In genomic region chr9:3916420-3916819, GRCh38 we compare ENCODE assay signal across 26 cellular contexts.
A peak's percentile ranks its signal among the peaks of the same experiment; 100 is the strongest.
DNase-seq lines count a peak whose midpoint lies in the region; ATAC-seq and TF ChIP-seq lines count a peak whose summit lies in the region.
"Had no signal": no experiment of that assay in that cellular context is flagged by ENCODE, and none has a peak within 500 bp of the region (broad histone marks: within the 10 kb centered on the region; RNA-seq: fewer than 3 reads in every experiment).

No MANE protein-coding gene starts in this region.

- peak overlapping the region; percentile 54; the same call in 1 of the 2 replicates for H4K91ac ChIP-seq in IMR-90 (ENCODE audit: insufficient read depth, low read depth, low read length)

- H3K9me3 ChIP-seq in IMR-90 (ENCODE audit: control insufficient read depth, insufficient read depth, low read length) (no peaks in the 10 kb centered on the region), adipocyte (ENCODE audit: control insufficient read depth, low read length) (no peaks in the 10 kb centered on the region)
- H3K9me3 ChIP-seq: Caco-2, heart right ventricle, MG63, testis had no signal

- peak overlapping the region; percentile 59; the same call in 1 of the 3 replicates for H2BK15ac ChIP-seq in IMR-90 (ENCODE audit: low read depth, low read length)

- H2AK9ac ChIP-seq in IMR-90 (replicated peaks; ENCODE audit: low read depth, low read length, poor library complexity): no peak overlapping the region

- H3K56ac ChIP-seq in IMR-90 (ENCODE audit: extremely low read depth, insufficient read depth, low read length): no peak overlapping the region

- peak overlapping the region; percentile 39; the same call in 1 of the 2 replicates for H2BK120ac ChIP-seq in IMR-90 (ENCODE audit: low read depth, low read length)

- H3K4ac ChIP-seq in IMR-90 (ENCODE audit: low read depth, low read length): peak overlapping the region; percentile 30; the same call in 1 of the 2 replicates

- H3K14ac ChIP-seq in IMR-90 (replicated peaks; ENCODE audit: low read depth, low read length): peak overlapping the region; percentile 25; the same call in 1 of the 2 replicates

- peaks cover 3% of the 10 kb centered on the region for H3K9me1 ChIP-seq in IMR-90 (ENCODE audit: insufficient read depth, low read length)

- peak overlapping the region; percentile 90; the same call in 1 of the 2 replicates for H4K5ac ChIP-seq in IMR-90 (ENCODE audit: low read depth, low read length)

- peaks cover 9% of the 10 kb centered on the region for H3K4me1 ChIP-seq in IMR-90 (ENCODE audit: control insufficient read depth, insufficient read depth, low read length)
- H3K4me1 ChIP-seq in adipocyte (ENCODE audit: control insufficient read depth, insufficient read depth, low read length): peaks cover 44% of the 10 kb centered on the region
- H3K4me1 ChIP-seq: heart right ventricle, testis had no signal

- CTCF ChIA-PET in IMR-90 (lab: Yijun Ruan, JAX): no interaction called here

- H3K18ac ChIP-seq in IMR-90 (ENCODE audit: low read depth, low read length): peak overlapping the region; percentile 77; the same call in 1 of the 2 replicates

- intact Hi-C loops in IMR-90 (cut with micrococcal nuclease) (no loop called here), left cardiac atrium (cut with DNase I) (no loop called here)

- H4K20me1 ChIP-seq in IMR-90 (ENCODE audit: insufficient read depth, low read length): no peaks in the 10 kb centered on the region
- H4K20me1 ChIP-seq: BLaER1 treated with 17β-estradiol and CSF1 and Interleukin-3, amounts not matched to agents 10 nM and 100 nM had no signal

- H3K4me3 ChIP-seq in IMR-90 (ENCODE audit: insufficient read depth, low read depth, low read length) (no peak overlapping the region), adipocyte (ENCODE audit: low read length) (no peak overlapping the region)
- H3K4me3 ChIP-seq: BLaER1 treated with 17β-estradiol and CSF1 and Interleukin-3, amounts not matched to agents 10 nM and 100 nM; heart right ventricle; MG63; SK-N-MC; testis had no signal

- no peak for TF ChIP-seq RAD21 in IMR-90 (IDR thresholded peaks at IDR 0.05; ENCODE audit: low read length)

- TF ChIP-seq CTCF in IMR-90 (conservative IDR thresholded peaks at IDR 0.05; ENCODE audit: low read depth, low read length): no peak

- dilution Hi-C loops in IMR-90 (cut with HindIII; ENCODE audit: low sequenced_read_pairs, unreplicated experiment): no loop called here

- peak overlapping the region; percentile 20; the same call in 1 of the 2 replicates for H3K27ac ChIP-seq in IMR-90 (ENCODE audit: insufficient read depth, low read length)
- H3K27ac ChIP-seq: BLaER1 treated with 17β-estradiol and CSF1 and Interleukin-3, amounts not matched to agents 10 nM and 100 nM; epithelial cell of prostate; SK-N-MC; testis; VCaP had no signal

- H3K23ac ChIP-seq in IMR-90 (ENCODE audit: low read depth, low read length): no peak overlapping the region

- no peak overlapping the region; the same call in 1 of the 2 replicates for H3K4me2 ChIP-seq in IMR-90 (ENCODE audit: low read depth, low read length)

- no CpG with 5 or more reads among the region's 5 CpGs for WGBS in IMR-90 (ENCODE audit: extremely low coverage in 2 of 2, insufficient read length in 1 of 2), 2 experiments

- H3K27me3 ChIP-seq in IMR-90 (ENCODE audit: control insufficient read depth, insufficient read depth, low read length) (no peaks in the 10 kb centered on the region), adipocyte (replicated peaks; ENCODE audit: control insufficient read depth, insufficient read depth, low read length) (no peaks in the 10 kb centered on the region)
- H3K27me3 ChIP-seq: BLaER1 treated with 17β-estradiol and CSF1 and Interleukin-3, amounts not matched to agents 10 nM and 100 nM; heart right ventricle; MG63; testis had no signal

- peak overlapping the region; percentile 75 for H2BK5ac ChIP-seq in IMR-90 (ENCODE audit: low read depth, low read length, poor library complexity, severe bottlenecking)

- no peak overlapping the region; the same call in 1 of the 2 replicates for H2AK5ac ChIP-seq in IMR-90 (ENCODE audit: low read depth, low read length)

- H3K36me3 ChIP-seq in IMR-90 (ENCODE audit: control insufficient read depth, insufficient read depth, low read length): no peaks in the 10 kb centered on the region; the same call in 1 of the 2 replicates
- H3K36me3 ChIP-seq in adipocyte (ENCODE audit: control insufficient read depth, insufficient read depth, low read length, severe bottlenecking): no peaks in the 10 kb centered on the region
- H3K36me3 ChIP-seq: BLaER1 treated with 17β-estradiol and CSF1 and Interleukin-3, amounts not matched to agents 10 nM and 100 nM; heart right ventricle; MG63 had no signal

- ATAC-seq in IMR-90 (ENCODE audit: low read depth) (no peak), left cardiac atrium (no peak)
- ATAC-seq: left lobe of liver; stimulated activated naive B cell treated with anti-CD40 and anti-IgM and Interleukin-4, amounts not matched to agents 10 μg/mL and 1 μg/mL and 100 μg/mL, for 72 hours; T-helper 17 cell had no signal

- peaks cover 0 to 11% of the 10 kb centered on the region in 2 experiments; a peak in 1 of 4 replicates for H3K79me1 ChIP-seq in IMR-90 (ENCODE audit: low read depth in 1 of 2, low read length in 2 of 2)

- DNase-seq in A172 (ENCODE audit: low spot score) (peak; percentile 48), IMR-90 (no peak), adipocyte (ENCODE audit: low read depth) (peak; percentile 36), glomerular visceral epithelial cell (ENCODE audit: extremely low spot score) (peak; percentile 51), activated gamma-delta T cell treated with Interleukin-2 at 50 U/mL for 16 hours (no peak), left cardiac atrium (no peak)
- DNase-seq in NK-92 treated with Interleukin-12 subunit alpha and Interleukin-12 subunit beta, amount 100 ng/mL, for 24 hours (lab: John Stamatoyannopoulos, UW): no peak
- no peak for DNase-seq in activated naive CD4-positive, alpha-beta T cell treated with anti-CD3 and anti-CD28 coated beads, Interleukin-2, amount 50 U/mL, for 16 hours
- DNase-seq: activated CD4-positive, alpha-beta T cell treated with anti-CD3 and anti-CD28 coated beads, Interleukin-2, amount 10 ng/mL, durations not matched to agents 7 days and 5 days; activated naive CD4-positive, alpha-beta T cell treated with anti-CD3 and anti-CD28 coated beads for 36 hours; activated T-cell treated with anti-CD3 and anti-CD28 coated beads, Interleukin-2, amount 50 U/mL, for 48 hours; anterior cingulate cortex; heart right ventricle; MG63; NCI-H1417 treated with DMSO at 0.1 percent for 48 hours; NCI-H2081 treated with DMSO at 0.1 percent for 48 hours; stimulated activated CD4-positive, alpha-beta T cell treated with anti-CD3 and anti-CD28 coated beads, Interleukin-4, amount 100 ng/mL, for 1 hour; stimulated activated naive B cell treated with anti-CD40 and anti-IgM and Interleukin-4, amounts not matched to agents 10 μg/mL and 1 μg/mL and 100 μg/mL, for 72 hours; T-helper 17 cell; testis had no signal

- H4K8ac ChIP-seq in IMR-90 (ENCODE audit: low read depth in 2 of 2, low read length in 2 of 2): peak overlapping the region; percentile 17 to 82; a peak in 2 of 4 replicates

- H2BK20ac ChIP-seq in IMR-90 (ENCODE audit: low read depth, low read length): no peak overlapping the region; the same call in 1 of the 2 replicates

- TF ChIP-seq POLR2A in IMR-90 (IDR thresholded peaks at IDR 0.05; ENCODE audit: low read depth, low read length): no peak

- in situ Hi-C loops in IMR-90 (cut with MboI; ENCODE audit: low sequenced_read_pairs): no loop called here

- H2AFZ ChIP-seq in IMR-90 (replicated peaks; ENCODE audit: low read length, poor library complexity): no peak overlapping the region

- H3K9ac ChIP-seq in IMR-90 (ENCODE audit: low read depth, low read length) (no peak overlapping the region; the same call in 1 of the 2 replicates), adipocyte (ENCODE audit: low read length) (peak overlapping the region; percentile 16)
- H3K9ac ChIP-seq: BLaER1 treated with 17β-estradiol and CSF1 and Interleukin-3, amounts not matched to agents 10 nM and 100 nM had no signal

- BruUV-seq in IMR-90 (replicated peaks; lab: Mats Ljungman, UMichigan): no TSS peak

- POLR2A ChIA-PET in IMR-90 (lab: Charles Lee; ENCODE audit: unreplicated experiment): no interaction called here

TF ChIP-seq in IMR-90, 13 proteins besides CTCF, POLR2A, EP300 and RAD21:
- TF ChIP-seq MAFK (IDR thresholded peaks at IDR 0.05; ENCODE audit: low read depth, low read length) (no peak), FOS (IDR thresholded peaks at IDR 0.05; ENCODE audit: low read depth, low read length) (no peak), USF2 (IDR thresholded peaks at IDR 0.05; ENCODE audit: low read depth, low read length) (no peak), ELK1 (IDR thresholded peaks at IDR 0.05; ENCODE audit: borderline replicate concordance, low read depth, low read length) (no peak)
TF ChIP-seq in IMR-90: peak in this region for 0.

Comparison
In these comparisons a context has a peak if more than half of its experiments do, and no peak if none do; other contexts are left out.
1. DNase-seq: peak in A172 (single experiment), adipocyte (single experiment) and glomerular visceral epithelial cell (single experiment); none in IMR-90 (single experiment), NK-92 treated with Interleukin-12 subunit alpha and Interleukin-12 subunit beta, amount 100 ng/mL, for 24 hours (single experiment), activated gamma-delta T cell treated with Interleukin-2 at 50 U/mL for 16 hours (single experiment), left cardiac atrium (single experiment) and activated naive CD4-positive, alpha-beta T cell treated with anti-CD3 and anti-CD28 coated beads, Interleukin-2, amount 50 U/mL, for 16 hours (single experiment).